Comparison of ENCODE assay signal across 14 cellular contexts in the genomic region with DNA sequence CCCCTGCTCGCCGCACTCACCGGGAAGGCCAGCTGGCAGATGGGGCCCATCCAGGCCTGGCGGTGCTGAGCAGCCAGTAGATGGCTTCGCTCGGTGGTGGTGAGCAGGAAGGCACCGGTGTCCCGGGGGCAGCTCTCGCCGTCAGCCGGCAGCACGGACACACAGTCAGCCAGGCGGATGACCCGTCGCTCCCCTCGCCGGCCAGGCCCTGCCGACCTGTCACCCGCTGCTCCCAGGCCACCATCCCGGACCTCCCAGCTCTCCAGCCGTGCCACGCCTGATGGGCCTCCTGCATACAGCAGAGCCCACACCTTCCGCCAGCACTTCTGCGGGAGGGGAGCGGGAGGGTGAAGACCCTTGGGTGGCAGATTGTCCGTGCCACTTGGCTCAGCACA. TPM values are rescaled to one million over a fixed set of nuclear protein-coding genes. Genes with fewer than 3 reads are reported as not detected.
DNase-seq lines count a peak whose midpoint lies in the region; ATAC-seq and TF ChIP-seq lines count a peak whose summit lies in the region.
"Had no signal": no experiment of that assay in that cellular context is flagged by ENCODE, and none has a peak within 500 bp of the region (broad histone marks: within the 10 kb centered on the region; RNA-seq: fewer than 3 reads in every experiment).

No MANE protein-coding gene starts in this region.

- H3K4me3 ChIP-seq in GM12864 (ENCODE audit: low read depth, low read length) (peak overlapping the region; percentile 62), OCI-LY1 (ENCODE audit: low read depth, low read length, poor library complexity, severe bottlenecking) (peak overlapping the region; percentile 78), left lung (peak overlapping the region; percentile 5 to 75), stomach (peak overlapping the region in 3 of 4 donors; percentile 35 to 39 (median 37))

- no peaks in the 10 kb centered on the region for H3K27me3 Mint-ChIP-seq in activated CD4-positive, alpha-beta memory T cell treated with anti-CD3 and anti-CD28 coated beads, Interleukin-2, amount 10 ng/mL, durations not matched to agents 7 days and 5 days

- intact Hi-C loops in left lung (cut with DNase I): no loop called here
- intact Hi-C loops in stomach (cut with DNase I; ENCODE audit: low total_unique reads): no loop called here

- POLR2A ChIA-PET in activated CD4-positive, alpha-beta memory T cell treated with anti-CD3 and anti-CD28 coated beads, Interleukin-2, amount 10 ng/mL, durations not matched to agents 7 days and 5 days (lab: Charles Lee): no interaction called here

- H4K20me1 ChIP-seq in OCI-LY1 (ENCODE audit: insufficient read depth, low read length): no peaks in the 10 kb centered on the region

- peaks cover 64% of the 10 kb centered on the region for H3K36me3 ChIP-seq in OCI-LY1 (ENCODE audit: insufficient read depth, low read length)
- H3K36me3 ChIP-seq in left lung: peaks cover 0 to 83% of the 10 kb centered on the region in 2 donors
- peaks cover 25 to 53% (median 45%) of the 10 kb centered on the region in 4 donors for H3K36me3 ChIP-seq in stomach

- 78 to 93% (median 84%) methylated on average over 15 to 26 of the region's 26 CpGs for WGBS in stomach, 5 donors

- CTCF ChIA-PET in activated CD4-positive, alpha-beta memory T cell treated with anti-CD3 and anti-CD28 coated beads, Interleukin-2, amount 10 ng/mL, durations not matched to agents 7 days and 5 days (lab: Charles Lee): interaction anchor here (1.4 to 2.8 kb wide), 2 partner anchors 10 to 199 kb away, joined by 3 to 10 read pairs; a partner anchor contains a TSS

- no peak for ATAC-seq in left lung
- ATAC-seq: natural killer cell had no signal

- peaks cover 3% of the 10 kb centered on the region for H3K4me1 Mint-ChIP-seq in activated CD4-positive, alpha-beta memory T cell treated with anti-CD3 and anti-CD28 coated beads, Interleukin-2, amount 10 ng/mL, durations not matched to agents 7 days and 5 days

- peaks cover 71% of the 10 kb centered on the region for H3K4me1 ChIP-seq in OCI-LY1 (ENCODE audit: insufficient read depth, low read length, severe bottlenecking)
- peaks cover 0 to 46% of the 10 kb centered on the region in 2 donors for H3K4me1 ChIP-seq in left lung
- peaks cover 0 to 21% (median 6%) of the 10 kb centered on the region in 4 donors for H3K4me1 ChIP-seq in stomach

- peaks cover 22% of the 10 kb centered on the region for H3K36me3 Mint-ChIP-seq in activated CD4-positive, alpha-beta memory T cell treated with anti-CD3 and anti-CD28 coated beads, Interleukin-2, amount 10 ng/mL, durations not matched to agents 7 days and 5 days (ENCODE audit: low read depth)
- H3K36me3 Mint-ChIP-seq: natural killer cell had no signal

- no peaks in the 10 kb centered on the region for H3K27me3 ChIP-seq in OCI-LY1 (ENCODE audit: insufficient read depth, low read length)
- H3K27me3 ChIP-seq in left lung: no peaks in the 10 kb centered on the region
- H3K27me3 ChIP-seq in stomach: no peaks in the 10 kb centered on the region

- H3K27ac Mint-ChIP-seq in activated CD4-positive, alpha-beta memory T cell treated with anti-CD3 and anti-CD28 coated beads, Interleukin-2, amount 10 ng/mL, durations not matched to agents 7 days and 5 days: no peak overlapping the region

- TF ChIP-seq CTCF in GM12864 (IDR thresholded peaks at IDR 0.05; ENCODE audit: low read depth, low read length, missing control alignments) (no peak), OCI-LY1 (IDR thresholded peaks at IDR 0.05; ENCODE audit: low read length) (no peak), left lung (IDR thresholded peaks at IDR 0.05) (no peak), stomach (IDR thresholded peaks at IDR 0.05) (no peak)

- H3K79me2 ChIP-seq in OCI-LY1 (ENCODE audit: insufficient read depth, low read length): no peaks in the 10 kb centered on the region

- H3K9me3 ChIP-seq in OCI-LY1 (ENCODE audit: low read length): no peaks in the 10 kb centered on the region
- no peaks in the 10 kb centered on the region for H3K9me3 ChIP-seq in left lung
- no peaks in the 10 kb centered on the region for H3K9me3 ChIP-seq in stomach
- H3K9me3 ChIP-seq: SK-N-SH had no signal

- H3K27ac ChIP-seq in OCI-LY1 (ENCODE audit: low read depth, low read length, poor library complexity, severe bottlenecking) (peak overlapping the region; percentile 99), left lung (peak overlapping the region; percentile 7 to 98), stomach (peak overlapping the region in 3 of 5 donors; percentile 61 to 86 (median 79))
- H3K27ac ChIP-seq: VCaP had no signal

- peak overlapping the region; percentile 94 for H3K4me2 ChIP-seq in OCI-LY1 (ENCODE audit: low read length)
- H3K4me2 ChIP-seq: SK-N-SH had no signal

- H3K9ac ChIP-seq in OCI-LY1 (ENCODE audit: low read length): peak overlapping the region; percentile 98
- H3K9ac ChIP-seq: SK-N-SH had no signal

- H2AFZ ChIP-seq in OCI-LY1 (ENCODE audit: low read length): no peak overlapping the region

- no peaks in the 10 kb centered on the region for H3K9me3 Mint-ChIP-seq in activated CD4-positive, alpha-beta memory T cell treated with anti-CD3 and anti-CD28 coated beads, Interleukin-2, amount 10 ng/mL, durations not matched to agents 7 days and 5 days
- H3K9me3 Mint-ChIP-seq: natural killer cell had no signal

- TF ChIP-seq POLR2A in stomach (IDR thresholded peaks at IDR 0.05): no peak

- no peak overlapping the region for H3K4me3 Mint-ChIP-seq in activated CD4-positive, alpha-beta memory T cell treated with anti-CD3 and anti-CD28 coated beads, Interleukin-2, amount 10 ng/mL, durations not matched to agents 7 days and 5 days
- H3K4me3 Mint-ChIP-seq: natural killer cell had no signal

- no peaks in the 10 kb centered on the region for H3K9me2 ChIP-seq in OCI-LY1 (ENCODE audit: low read depth, low read length)
- H3K9me2 ChIP-seq: SK-N-SH had no signal

- DNase-seq in GM12864 (ENCODE audit: low read depth) (no peak), left lung (peak in 1 of 2 donors; percentile 86), stomach (no peak), COR-L47 (lab: John Stamatoyannopoulos, UW) (no peak), superior temporal gyrus (ENCODE audit: extremely low spot score) (no peak), MV-4-11 (lab: John Stamatoyannopoulos, UW) (no peak)
- no peak for DNase-seq in activated CD4-positive, alpha-beta memory T cell treated with anti-CD3 and anti-CD28 coated beads, Interleukin-2, amount 10 ng/mL, durations not matched to agents 7 days and 5 days
- DNase-seq: DMS79 treated with DMSO at 0.1 percent for 48 hours; natural killer cell; NCI-H1694; SK-N-SH; stimulated activated CD4-positive, alpha-beta T cell treated with anti-CD3 and anti-CD28 coated beads, Interleukin-2, amount 100 ng/mL, for 24 hours had no signal

- no peak for TF ChIP-seq EP300 in stomach (IDR thresholded peaks at IDR 0.05)

- H3F3A ChIP-seq in OCI-LY1 (ENCODE audit: insufficient read depth, low read length): no peaks in the 10 kb centered on the region

RNA-seq across cellular contexts. Expression of a gene that starts 1.4 kb away (rescaled TPM):
- total RNA-seq in left lung (10 to 100 TPM; 18.2 to 90.5 TPM), stomach (10 to 100 TPM in 1 of 5 donors, 1 to 10 TPM in 2, under 1 TPM in 1, not detected in 1; 0.43 to 31.2 (median 3.9) TPM)
- 1 to 10 TPM; 2.4 to 6.0 (median 4.9) TPM for polyA plus RNA-seq in stomach
- total RNA-seq in activated CD4-positive, alpha-beta memory T cell treated with anti-CD3 and anti-CD28 coated beads, Interleukin-2, amount 10 ng/mL, durations not matched to agents 7 days and 5 days: 1 to 10 TPM; 2.4 TPM

RNA-seq across cellular contexts. Expression of a gene that starts 8.5 kb away (rescaled TPM):
- total RNA-seq in left lung (10 to 100 TPM; 65.9 to 86.7 TPM), stomach (100 to 1,000 TPM in 3 of 5 donors, 10 to 100 TPM in 2; 54.9 to 263 (median 128) TPM)
- 10 to 100 TPM; 65.3 to 72.9 (median 71.0) TPM for polyA plus RNA-seq in stomach
- total RNA-seq in activated CD4-positive, alpha-beta memory T cell treated with anti-CD3 and anti-CD28 coated beads, Interleukin-2, amount 10 ng/mL, durations not matched to agents 7 days and 5 days: 100 to 1,000 TPM; 105 to 107 TPM

RNA-seq across cellular contexts. Expression of a gene that starts 10.8 kb away (rescaled TPM):
- total RNA-seq in left lung (100 to 1,000 TPM; 107 to 141 TPM), stomach (100 to 1,000 TPM in 2 of 5 donors, 10 to 100 TPM in 3; 14.6 to 126 (median 97.0) TPM)
- polyA plus RNA-seq in stomach: 100 to 1,000 TPM in 1 of 3 donors, 10 to 100 TPM in 2; 43.5 to 142 (median 76.6) TPM
- total RNA-seq in activated CD4-positive, alpha-beta memory T cell treated with anti-CD3 and anti-CD28 coated beads, Interleukin-2, amount 10 ng/mL, durations not matched to agents 7 days and 5 days: 10 to 100 TPM; 55.1 to 56.6 TPM

RNA-seq across cellular contexts. Expression of a gene that starts 34.8 kb away (rescaled TPM):
- 10 to 100 TPM; 43.2 to 83.1 TPM for total RNA-seq in left lung
- 10 to 100 TPM; 15.2 to 78.1 (median 53.3) TPM for total RNA-seq in stomach
- polyA plus RNA-seq in stomach: 10 to 100 TPM; 14.7 to 31.3 (median 22.7) TPM
- total RNA-seq in activated CD4-positive, alpha-beta memory T cell treated with anti-CD3 and anti-CD28 coated beads, Interleukin-2, amount 10 ng/mL, durations not matched to agents 7 days and 5 days: 1 to 10 TPM; 4.9 to 5.0 TPM

RNA-seq across cellular contexts. Expression of a gene that starts 46.1 kb away (rescaled TPM):
- total RNA-seq in left lung (10 to 100 TPM; 64.3 to 73.9 TPM), stomach (100 to 1,000 TPM in 3 of 5 donors, 10 to 100 TPM in 2; 40.4 to 316 (median 143) TPM)
- polyA plus RNA-seq in stomach: 100 to 1,000 TPM; 106 to 140 (median 136) TPM
- 100 to 1,000 TPM; 110 to 112 TPM for total RNA-seq in activated CD4-positive, alpha-beta memory T cell treated with anti-CD3 and anti-CD28 coated beads, Interleukin-2, amount 10 ng/mL, durations not matched to agents 7 days and 5 days
